In the genomic region with DNA sequence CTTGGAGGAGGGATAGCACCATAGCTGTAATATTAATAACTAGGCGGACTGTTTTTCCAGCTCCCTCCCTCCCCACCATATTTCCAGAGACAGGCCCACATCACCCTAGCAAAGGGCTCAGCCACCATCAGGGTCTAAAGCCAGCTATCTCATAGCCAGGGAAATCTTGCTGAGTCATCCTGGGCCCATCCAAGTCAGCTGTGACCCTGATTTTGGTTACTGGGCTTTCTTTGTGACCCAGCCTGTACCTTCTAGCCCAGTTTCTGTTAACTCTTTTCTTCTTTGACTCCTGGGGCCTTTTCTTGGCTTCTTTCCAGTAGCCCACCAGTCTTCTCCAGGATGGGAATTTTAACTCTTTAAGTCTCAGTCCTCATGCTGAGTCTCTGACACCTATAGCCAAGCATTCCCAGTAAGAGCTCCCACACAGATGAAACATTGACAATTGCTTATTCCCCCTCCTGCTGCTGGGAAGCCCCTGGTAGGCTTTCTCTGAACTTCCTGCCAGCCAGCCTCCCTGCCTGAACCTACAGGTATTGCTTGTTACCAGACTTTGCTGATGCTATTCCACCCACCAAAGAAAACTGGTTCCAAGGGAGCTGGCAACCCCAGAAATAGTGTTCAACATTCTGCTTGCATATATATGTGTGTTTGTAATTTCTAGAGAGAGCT, we compare ENCODE assay signal across 12 cellular contexts. TPM values are rescaled to one million over a fixed set of nuclear protein-coding genes. Genes with fewer than 3 reads are reported as not detected.
DNase-seq lines count a peak whose midpoint lies in the region; ATAC-seq and TF ChIP-seq lines count a peak whose summit lies in the region.
"Had no signal": no experiment of that assay in that cellular context is flagged by ENCODE, and none has a peak within 500 bp of the region (broad histone marks: within the 10 kb centered on the region; RNA-seq: fewer than 3 reads in every experiment).

No MANE protein-coding gene starts in this region.

- peak overlapping the region; percentile 74 for H3K27ac ChIP-seq in A673 (ENCODE audit: low read depth, low read length, poor library complexity, severe bottlenecking)
- H3K27ac ChIP-seq: vagina, VCaP had no signal

- peaks cover 0 to 2% of the 10 kb centered on the region in 2 donors for H3K4me1 Mint-ChIP-seq in immature natural killer cell

- peaks cover 2 to 4% (median 2%) of the 10 kb centered on the region in 3 donors for H3K27me3 Mint-ChIP-seq in immature natural killer cell (ENCODE audit: low read depth in 3 of 3)

- CTCF ChIA-PET in A673 (lab: Charles Lee), result no interaction called here

- BruUV-seq in A673 (replicated peaks; lab: Mats Ljungman, UMichigan), result no TSS peak

- no peak overlapping the region for H3K4me3 ChIP-seq in A673 (ENCODE audit: low read depth, low read length, poor library complexity, severe bottlenecking)
- H3K4me3 ChIP-seq in fibroblast of mammary gland (ENCODE audit: control insufficient read depth, low read depth, low read length), result no peak overlapping the region
- H3K4me3 ChIP-seq: vagina had no signal

- peak; percentile 23 for DNase-seq in A673 (ENCODE audit: low spot score)
- DNase-seq in fibroblast of mammary gland (ENCODE audit: low read depth), result peak; percentile 30
- no peak for DNase-seq in immature natural killer cell
- no peak for DNase-seq in NCI-H128 (lab: John Stamatoyannopoulos, UW; ENCODE audit: unreplicated experiment)
- DNase-seq in islet precursor cell, result no peak
- no peak for DNase-seq in NCI-H1092 treated with DMSO at 0.1 percent for 48 hours (lab: John Stamatoyannopoulos, UW)
- DNase-seq: amniotic stem cell; naive thymus-derived CD4-positive, alpha-beta T cell had no signal

- TF ChIP-seq CTCF in A673 (conservative IDR thresholded peaks at IDR 0.05; ENCODE audit: low read depth, low read length) (no peak), fibroblast of mammary gland (conservative IDR thresholded peaks at IDR 0.05; ENCODE audit: control insufficient read depth, insufficient read depth, low read depth, low read length) (no peak)

- H3K36me3 Mint-ChIP-seq in immature natural killer cell, result no peaks in the 10 kb centered on the region

- H3K27me3 ChIP-seq in A673 (replicated peaks; ENCODE audit: insufficient read depth, low read depth, low read length, poor library complexity), result no peaks in the 10 kb centered on the region
- H3K27me3 ChIP-seq: vagina had no signal

- H3K4me3 Mint-ChIP-seq in immature natural killer cell, result no peak overlapping the region
- H3K4me3 Mint-ChIP-seq: naive thymus-derived CD4-positive, alpha-beta T cell had no signal

- H3K36me3 ChIP-seq in A673 (ENCODE audit: insufficient read depth, low read length, poor library complexity, severe bottlenecking), result no peaks in the 10 kb centered on the region
- H3K36me3 ChIP-seq: vagina had no signal

- H3K9me3 Mint-ChIP-seq in immature natural killer cell, result no peaks in the 10 kb centered on the region

- no peaks in the 10 kb centered on the region for H3K9me3 ChIP-seq in A673 (ENCODE audit: low read depth, low read length, poor library complexity, severe bottlenecking)
- H3K9me3 ChIP-seq: vagina had no signal

- no peak overlapping the region for H3K27ac Mint-ChIP-seq in immature natural killer cell
- H3K27ac Mint-ChIP-seq: naive thymus-derived CD4-positive, alpha-beta T cell had no signal

- ATAC-seq in GM19023 (IDR thresholded peaks at IDR 0.05; ENCODE audit: unreplicated experiment) (peak; percentile 74), HG03039 (IDR thresholded peaks at IDR 0.05; ENCODE audit: unreplicated experiment) (peak; percentile 73)
- ATAC-seq: naive thymus-derived CD4-positive, alpha-beta T cell had no signal

- H3K4me1 ChIP-seq in A673 (ENCODE audit: insufficient read depth, low read length, poor library complexity, severe bottlenecking), result peaks cover 14% of the 10 kb centered on the region

- intact Hi-C loops in A673 (cut with micrococcal nuclease; ENCODE audit: unreplicated experiment), result no loop called here

- POLR2A ChIA-PET in A673 (lab: Charles Lee; ENCODE audit: low non-redundant PET), result no interaction called here

RNA-seq across cellular contexts. Expression of a gene that starts 34.8 kb away (rescaled TPM):
- total RNA-seq in A673 (2021), result 32.9 and 38.4 TPM in 2 replicates
- 1 to 10 TPM; 1.0 to 5.0 (median 2.3) TPM for polyA plus RNA-seq in immature natural killer cell

RNA-seq across cellular contexts. Expression of a gene that starts 46.5 kb away (rescaled TPM):
- 14.5 and 18.3 TPM in 2 replicates for total RNA-seq in A673 (2021)
- under 1 TPM; 0.28 to 0.80 (median 0.29) TPM for polyA plus RNA-seq in immature natural killer cell

Comparison
In these comparisons a context has a peak if more than half of its experiments do, and no peak if none do; other contexts are left out.
1. DNase-seq: peak in A673 (single experiment) and fibroblast of mammary gland (single experiment); none in immature natural killer cell (0 of 3), NCI-H128 (single experiment), islet precursor cell (single experiment) and NCI-H1092 treated with DMSO at 0.1 percent for 48 hours (single experiment).